8 cellular contexts compared by ENCODE assay signal in genomic region chr14:76872796-76873432, GRCh38. TPM values are rescaled to one million over a fixed set of nuclear protein-coding genes. Genes with fewer than 3 reads are reported as not detected.
DNase-seq lines count a peak whose midpoint lies in the region; ATAC-seq and TF ChIP-seq lines count a peak whose summit lies in the region.

No MANE protein-coding gene starts in this region.

- no peaks in the 10 kb centered on the region for H3K36me3 ChIP-seq in cardiac muscle cell

- no peaks in the 10 kb centered on the region for H3K4me1 ChIP-seq in cardiac muscle cell (ENCODE audit: low read depth)

- DNase-seq in Caki2 (ENCODE audit: low read depth) (peak; percentile 10), HPDE6-E6E7 (ENCODE audit: extremely low spot score) (peak; percentile 57), RPMI8226 (peak; percentile 50), cardiac muscle cell (ENCODE audit: low read depth in 1 of 2, low spot score in 1 of 2) (peak; percentile 61 to 72), retina (peak; percentile 81), cortex of kidney (lab: John Stamatoyannopoulos, UW) (no peak)
- DNase-seq in activated naive CD4-positive, alpha-beta T cell treated with Interleukin-2 at 50 U/mL for 16 hours, result peak; percentile 74

- no peak for ATAC-seq in HG02678 (IDR thresholded peaks at IDR 0.05; ENCODE audit: unreplicated experiment)

- in situ Hi-C loops in Caki2 (cut with HindIII; ENCODE audit: low pct_unique_long_range_greater_than_20kb, low sequenced_read_pairs), result no loop called here

- TF ChIP-seq CTCF in cardiac muscle cell (IDR thresholded peaks at IDR 0.05; ENCODE audit: low read depth, low read length), result peak; percentile 79

- no peaks in the 10 kb centered on the region for H3K27me3 ChIP-seq in cardiac muscle cell

- H3K9me3 ChIP-seq in cardiac muscle cell (ENCODE audit: low read depth), result no peaks in the 10 kb centered on the region

- no peak overlapping the region for H3K4me3 ChIP-seq in cardiac muscle cell

- no peak overlapping the region for H3K27ac ChIP-seq in cardiac muscle cell

RNA-seq across cellular contexts. Expression of gene LRRC74A, which starts 46.7 kb away (rescaled TPM):
- not detected in 2 replicates for total RNA-seq in Caki2 (2014; rRNA removed; shearing (Covaris generic); ENCODE audit: low replicate concordance)
- not detected in 2 replicates for total RNA-seq in cardiac muscle cell
- polyA plus RNA-seq in cardiac muscle cell, result not detected in 2 replicates
